ENCODE assay signal across 10 cellular contexts in the genomic region with DNA sequence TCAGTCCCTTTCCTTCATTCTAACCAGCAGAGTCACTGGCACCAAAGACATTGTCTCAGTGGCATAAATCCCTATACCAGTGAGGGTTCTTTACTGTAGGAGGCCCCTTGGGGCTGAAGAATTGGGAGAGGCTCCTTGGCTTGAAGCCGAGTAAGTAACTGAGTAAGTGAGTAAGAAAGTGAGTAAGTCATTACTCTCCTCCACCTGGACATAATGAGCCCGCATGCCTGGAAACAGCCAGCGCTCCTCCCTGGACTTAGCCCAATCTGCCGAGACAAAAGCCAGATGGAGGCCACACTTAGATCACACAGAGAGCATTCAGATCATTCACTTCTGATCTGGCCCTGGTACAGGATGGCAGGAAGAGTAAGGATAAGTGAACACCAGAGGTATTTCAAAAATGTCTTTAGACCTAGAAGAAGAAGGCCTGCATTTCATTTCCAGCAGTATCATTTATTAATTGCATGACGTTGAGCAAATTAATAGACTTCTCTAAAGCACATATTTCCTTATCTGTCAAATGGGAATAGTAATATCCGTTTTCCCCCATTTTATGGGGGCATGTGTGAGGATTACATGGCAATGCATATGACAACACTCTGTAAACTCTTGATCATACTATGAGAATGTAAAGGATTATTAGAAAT. TPM values are rescaled to one million over a fixed set of nuclear protein-coding genes. Genes with fewer than 3 reads are reported as not detected.
DNase-seq lines count a peak whose midpoint lies in the region; ATAC-seq and TF ChIP-seq lines count a peak whose summit lies in the region.
"Had no signal": no experiment of that assay in that cellular context is flagged by ENCODE, and none has a peak within 500 bp of the region (broad histone marks: within the 10 kb centered on the region; RNA-seq: fewer than 3 reads in every experiment).

No MANE protein-coding gene starts in this region.

- intact Hi-C loops in left ventricle myocardium inferior (cut with micrococcal nuclease): no loop called here
- intact Hi-C loops in naive thymus-derived CD4-positive, alpha-beta T cell (cut with micrococcal nuclease): no loop called here

- no peaks in the 10 kb centered on the region for H3K9me3 Mint-ChIP-seq in naive thymus-derived CD4-positive, alpha-beta T cell
- H3K9me3 Mint-ChIP-seq: activated naive CD4-positive, alpha-beta T cell treated with anti-CD3 and anti-CD28 coated beads, Interleukin-2, amount 50 U/mL, for 24 hours had no signal

- no peak for ATAC-seq in GM18867 (IDR thresholded peaks at IDR 0.05; ENCODE audit: unreplicated experiment)
- no peak for ATAC-seq in GM19351 (IDR thresholded peaks at IDR 0.05; ENCODE audit: unreplicated experiment)
- ATAC-seq in naive thymus-derived CD4-positive, alpha-beta T cell: no peak

- H3K9me3 ChIP-seq in adipocyte (ENCODE audit: control insufficient read depth, low read length) (no peaks in the 10 kb centered on the region), left ventricle myocardium inferior (replicated peaks) (no peaks in the 10 kb centered on the region)
- H3K9me3 ChIP-seq in naive thymus-derived CD4-positive, alpha-beta T cell (ENCODE audit: control insufficient read depth in 2 of 3, low read length in 3 of 3): no peaks in the 10 kb centered on the region
- H3K9me3 ChIP-seq: pancreas had no signal

- H3K27ac ChIP-seq in left ventricle myocardium inferior (replicated peaks): peak overlapping the region; percentile 56
- H3K27ac ChIP-seq in naive thymus-derived CD4-positive, alpha-beta T cell (ENCODE audit: low read depth, low read length): no peak overlapping the region

- peaks cover 0 to 21% (median 6%) of the 10 kb centered on the region in 5 donors for H3K27me3 Mint-ChIP-seq in naive thymus-derived CD4-positive, alpha-beta T cell

- POLR2A ChIA-PET in naive thymus-derived CD4-positive, alpha-beta T cell (lab: Charles Lee): no interaction called here

- H3K36me3 ChIP-seq in adipocyte (ENCODE audit: control insufficient read depth, insufficient read depth, low read length, severe bottlenecking) (no peaks in the 10 kb centered on the region), left ventricle myocardium inferior (no peaks in the 10 kb centered on the region)
- no peaks in the 10 kb centered on the region for H3K36me3 ChIP-seq in naive thymus-derived CD4-positive, alpha-beta T cell (ENCODE audit: control insufficient read depth in 2 of 3, insufficient read depth in 3 of 3, low read length in 3 of 3)
- H3K36me3 ChIP-seq: pancreas had no signal

- no peak overlapping the region for H3K27ac Mint-ChIP-seq in naive thymus-derived CD4-positive, alpha-beta T cell
- H3K27ac Mint-ChIP-seq: activated naive CD4-positive, alpha-beta T cell treated with anti-CD3 and anti-CD28 coated beads, Interleukin-2, amount 50 U/mL, for 24 hours had no signal

- no peak overlapping the region for H3K9ac ChIP-seq in adipocyte (ENCODE audit: low read length)

- no peak overlapping the region for H3K4me3 Mint-ChIP-seq in naive thymus-derived CD4-positive, alpha-beta T cell
- H3K4me3 Mint-ChIP-seq: activated naive CD4-positive, alpha-beta T cell treated with anti-CD3 and anti-CD28 coated beads, Interleukin-2, amount 50 U/mL, for 24 hours had no signal

- no peak for TF ChIP-seq CTCF in left ventricle myocardium inferior (IDR thresholded peaks at IDR 0.05; ENCODE audit: borderline replicate concordance)

- H3K4me3 ChIP-seq in adipocyte (ENCODE audit: low read length): no peak overlapping the region
- no peak overlapping the region for H3K4me3 ChIP-seq in left ventricle myocardium inferior
- H3K4me3 ChIP-seq in naive thymus-derived CD4-positive, alpha-beta T cell (ENCODE audit: low read length): no peak overlapping the region
- H3K4me3 ChIP-seq: pancreas had no signal

- DNase-seq in HS-27A (ENCODE audit: low read depth): peak; percentile 91
- DNase-seq in adipocyte (ENCODE audit: low read depth): peak; percentile 62
- DNase-seq in left ventricle myocardium inferior: no peak
- DNase-seq in superior temporal gyrus (ENCODE audit: extremely low spot score): peak; percentile 16
- no peak for DNase-seq in naive thymus-derived CD4-positive, alpha-beta T cell
- DNase-seq: NCI-H2107, pancreas had no signal

- H3K27me3 ChIP-seq in adipocyte (replicated peaks; ENCODE audit: control insufficient read depth, insufficient read depth, low read length) (no peaks in the 10 kb centered on the region), left ventricle myocardium inferior (ENCODE audit: low read depth) (no peaks in the 10 kb centered on the region)
- H3K27me3 ChIP-seq in naive thymus-derived CD4-positive, alpha-beta T cell (ENCODE audit: control insufficient read depth in 2 of 2, insufficient read depth in 2 of 2, low read length in 2 of 2): no peaks in the 10 kb centered on the region
- H3K27me3 ChIP-seq: pancreas had no signal

- no peaks in the 10 kb centered on the region for H3K36me3 Mint-ChIP-seq in naive thymus-derived CD4-positive, alpha-beta T cell
- H3K36me3 Mint-ChIP-seq: activated naive CD4-positive, alpha-beta T cell treated with anti-CD3 and anti-CD28 coated beads, Interleukin-2, amount 50 U/mL, for 24 hours had no signal

- H3K4me1 ChIP-seq in adipocyte (ENCODE audit: control insufficient read depth, insufficient read depth, low read length) (peaks cover 40% of the 10 kb centered on the region), left ventricle myocardium inferior (peaks cover 39% of the 10 kb centered on the region)
- no peaks in the 10 kb centered on the region for H3K4me1 ChIP-seq in naive thymus-derived CD4-positive, alpha-beta T cell (ENCODE audit: control insufficient read depth in 2 of 2, insufficient read depth in 2 of 2, low read length in 2 of 2)
- H3K4me1 ChIP-seq: pancreas had no signal

- no peaks in the 10 kb centered on the region for H3K4me1 Mint-ChIP-seq in naive thymus-derived CD4-positive, alpha-beta T cell
- H3K4me1 Mint-ChIP-seq: activated naive CD4-positive, alpha-beta T cell treated with anti-CD3 and anti-CD28 coated beads, Interleukin-2, amount 50 U/mL, for 24 hours had no signal

- CTCF ChIA-PET in naive thymus-derived CD4-positive, alpha-beta T cell (lab: Charles Lee): no interaction called here

RNA-seq across cellular contexts. Expression of gene MICAL3, which starts 8.2 kb away (rescaled TPM):
- 92.5 TPM for total RNA-seq in left ventricle myocardium inferior
- total RNA-seq in naive thymus-derived CD4-positive, alpha-beta T cell: 10 to 100 TPM; 10.0 to 43.9 (median 17.1) TPM
- polyA plus RNA-seq in naive thymus-derived CD4-positive, alpha-beta T cell: under 1 TPM; 0.28 to 0.68 TPM

RNA-seq across cellular contexts. Expression of gene PEX26, which starts 45.2 kb away (rescaled TPM):
- total RNA-seq in left ventricle myocardium inferior: 20.5 TPM
- 10 to 100 TPM; 30.1 to 42.8 (median 35.5) TPM for total RNA-seq in naive thymus-derived CD4-positive, alpha-beta T cell
- 1 to 10 TPM; 3.8 to 4.1 TPM for polyA plus RNA-seq in naive thymus-derived CD4-positive, alpha-beta T cell

Comparison
In these comparisons a context has a peak if more than half of its experiments do, and no peak if none do; other contexts are left out.
1. DNase-seq: peak in HS-27A (single experiment), adipocyte (single experiment) and superior temporal gyrus (single experiment); none in left ventricle myocardium inferior (single experiment) and naive thymus-derived CD4-positive, alpha-beta T cell (0 of 9).